Comparison of ENCODE assay signal across 8 cellular contexts in the genomic region with DNA sequence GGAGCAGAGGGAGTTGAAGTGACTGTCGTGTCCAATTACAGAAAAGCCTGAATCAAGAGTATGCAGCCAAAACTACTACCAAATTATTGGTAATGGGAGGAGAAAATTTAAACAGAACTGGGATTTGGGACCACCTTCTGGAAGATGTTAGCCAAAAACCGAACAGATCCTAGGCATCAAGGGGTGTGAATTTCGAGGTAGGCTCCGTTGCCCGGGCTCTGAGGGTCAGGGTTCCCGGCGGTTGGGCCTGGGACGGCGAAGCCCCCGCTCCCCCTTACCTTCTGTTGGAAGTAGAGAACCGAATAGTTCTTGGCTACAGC. TPM values are rescaled to one million over a fixed set of nuclear protein-coding genes. Genes with fewer than 3 reads are reported as not detected.
DNase-seq lines count a peak whose midpoint lies in the region; ATAC-seq and TF ChIP-seq lines count a peak whose summit lies in the region.

No MANE protein-coding gene starts in this region.

- DNase-seq in GM12864 (ENCODE audit: low read depth) = no peak
- no peak for DNase-seq in choroid plexus epithelial cell (ENCODE audit: low read depth)
- no peak for DNase-seq in natural killer cell
- DNase-seq in stimulated activated naive CD4-positive, alpha-beta T cell (lab: John Stamatoyannopoulos, UW) = no peak
- no peak for DNase-seq in MV-4-11 (lab: John Stamatoyannopoulos, UW)
- DNase-seq in NCI-H2227 treated with DMSO at 0.1 percent for 48 hours (lab: John Stamatoyannopoulos, UW) = no peak
- no peak for DNase-seq in RPMI8226

- H3K27ac Mint-ChIP-seq in IgD-negative memory B cell = peak overlapping the region; percentile 85 to 99 (median 95)
- peak overlapping the region; percentile 97 to 99 for H3K27ac Mint-ChIP-seq in natural killer cell

- H3K4me1 Mint-ChIP-seq in IgD-negative memory B cell (peaks cover 21 to 42% (median 37%) of the 10 kb centered on the region in 3 donors), natural killer cell (peaks cover 50 to 63% of the 10 kb centered on the region in 2 donors)

- intact Hi-C loops in natural killer cell (cut with micrococcal nuclease) = loop anchor here (2.0 kb wide), 3 partner anchors 33 to 293 kb away; partner anchors contain the start of gene ANKRD42

- H3K36me3 Mint-ChIP-seq in IgD-negative memory B cell (no peaks in the 10 kb centered on the region), natural killer cell (no peaks in the 10 kb centered on the region)

- H3K27me3 Mint-ChIP-seq in IgD-negative memory B cell (no peaks in the 10 kb centered on the region), natural killer cell (ENCODE audit: low read depth in 2 of 2) (no peaks in the 10 kb centered on the region)

- ATAC-seq in natural killer cell = no peak

- TF ChIP-seq CTCF in GM12864 (IDR thresholded peaks at IDR 0.05; ENCODE audit: low read depth, low read length, missing control alignments) = no peak
- TF ChIP-seq CTCF in choroid plexus epithelial cell (conservative IDR thresholded peaks at IDR 0.05; ENCODE audit: low read depth, low read length) = no peak
- no peak for TF ChIP-seq CTCF in natural killer cell (IDR thresholded peaks at IDR 0.05)

- H3K4me3 Mint-ChIP-seq in IgD-negative memory B cell = peak overlapping the region; percentile 84 to 100 (median 99)
- H3K4me3 Mint-ChIP-seq in natural killer cell = peak overlapping the region; percentile 98

- H3K9me3 Mint-ChIP-seq in IgD-negative memory B cell = peaks cover 0 to 8% (median 0%) of the 10 kb centered on the region in 3 donors
- H3K9me3 Mint-ChIP-seq in natural killer cell = no peaks in the 10 kb centered on the region

- H3K4me3 ChIP-seq in GM12864 (ENCODE audit: low read depth, low read length) (peak overlapping the region; percentile 98), choroid plexus epithelial cell (ENCODE audit: low read depth, low read length) (peak overlapping the region; percentile 82)

RNA-seq across cellular contexts. Expression of gene PRCP, which starts 0.3 kb away (rescaled TPM):
- polyA plus RNA-seq in IgD-negative memory B cell = 48.8 TPM
- total RNA-seq in natural killer cell = 10 to 100 TPM; 28.1 to 30.0 (median 30.0) TPM

RNA-seq across cellular contexts. Expression of gene DDIAS, which starts 1.6 kb away (rescaled TPM):
- 1.7 TPM for polyA plus RNA-seq in IgD-negative memory B cell
- total RNA-seq in natural killer cell = 1 to 10 TPM in 2 of 3 donors, under 1 TPM in 1; 0.89 to 2.4 (median 1.8) TPM
